Comparison of ENCODE assay signal across 16 cellular contexts in genomic region chr19:5286465-5287029, GRCh38. TPM values are rescaled to one million over a fixed set of nuclear protein-coding genes. Genes with fewer than 3 reads are reported as not detected.
DNase-seq lines count a peak whose midpoint lies in the region; ATAC-seq and TF ChIP-seq lines count a peak whose summit lies in the region.
"Had no signal": no experiment of that assay in that cellular context is flagged by ENCODE, and none has a peak within 500 bp of the region (broad histone marks: within the 10 kb centered on the region; RNA-seq: fewer than 3 reads in every experiment).

No MANE protein-coding gene starts in this region.

- H3K27me3 Mint-ChIP-seq in endothelial cell (ENCODE audit: unreplicated experiment) (peaks cover 19% of the 10 kb centered on the region), T-cell (peaks cover 7 to 39% of the 10 kb centered on the region in 2 donors)
- H3K27me3 Mint-ChIP-seq in stimulated activated naive CD8-positive, alpha-beta T cell treated with anti-CD3 and anti-CD28 coated beads, Interleukin-15, amount 100 ng/mL, for 72 hours: peaks cover 2% of the 10 kb centered on the region
- H3K27me3 Mint-ChIP-seq: CD4-positive, CD25-positive, alpha-beta regulatory T cell had no signal

- H3K27ac ChIP-seq in right cardiac atrium (ENCODE audit: low read length) (peak overlapping the region; percentile 28), heart right ventricle (no peak overlapping the region), skeletal muscle tissue (ENCODE audit: low read depth, low read length) (peak overlapping the region; percentile 52)

- H3K9me3 ChIP-seq in right cardiac atrium (ENCODE audit: control insufficient read depth, low read length) (no peaks in the 10 kb centered on the region), heart right ventricle (no peaks in the 10 kb centered on the region), skeletal muscle tissue (ENCODE audit: control insufficient read depth in 3 of 3, low read length in 3 of 3) (no peaks in the 10 kb centered on the region)

- intact Hi-C loops in right cardiac atrium (cut with DNase I) (no loop called here), heart right ventricle (cut with DNase I) (no loop called here)

- POLR2A ChIA-PET in T-cell (lab: Charles Lee): no interaction called here

- CTCF ChIA-PET in T-cell (lab: Charles Lee): no interaction called here

- WGBS in right cardiac atrium: 90% methylated on average over 3 of the region's 3 CpGs
- 95% methylated on average over 3 of the region's 3 CpGs for WGBS in heart right ventricle, 2 donors

- H3K4me3 Mint-ChIP-seq in endothelial cell (ENCODE audit: unreplicated experiment) (peak overlapping the region; percentile 11), T-cell (no peak overlapping the region)
- no peak overlapping the region for H3K4me3 Mint-ChIP-seq in stimulated activated naive CD8-positive, alpha-beta T cell treated with anti-CD3 and anti-CD28 coated beads, Interleukin-15, amount 100 ng/mL, for 72 hours
- H3K4me3 Mint-ChIP-seq: CD4-positive, CD25-positive, alpha-beta regulatory T cell; H9 had no signal

- H3K36me3 Mint-ChIP-seq in endothelial cell (ENCODE audit: low read depth, unreplicated experiment): peaks cover 6% of the 10 kb centered on the region
- H3K36me3 Mint-ChIP-seq in T-cell: no peaks in the 10 kb centered on the region

- H3K4me1 ChIP-seq in right cardiac atrium (ENCODE audit: control insufficient read depth, insufficient read depth, low read length) (peaks cover 2% of the 10 kb centered on the region), heart right ventricle (peaks cover 0 to 47% (median 11%) of the 10 kb centered on the region in 9 donors), skeletal muscle tissue (ENCODE audit: control insufficient read depth in 3 of 3, insufficient read depth in 3 of 3, low read length in 3 of 3) (peaks cover 30 to 47% (median 32%) of the 10 kb centered on the region in 3 donors)

- H3K9ac ChIP-seq in skeletal muscle tissue (ENCODE audit: low read depth in 1 of 3, low read length in 3 of 3): no peak overlapping the region

- no peaks in the 10 kb centered on the region for H3K9me3 Mint-ChIP-seq in endothelial cell (ENCODE audit: unreplicated experiment)
- H3K9me3 Mint-ChIP-seq in stimulated activated naive CD8-positive, alpha-beta T cell treated with anti-CD3 and anti-CD28 coated beads, Interleukin-15, amount 100 ng/mL, for 72 hours: no peaks in the 10 kb centered on the region
- H3K9me3 Mint-ChIP-seq in T-cell: peaks cover 0 to 5% (median 0%) of the 10 kb centered on the region in 3 donors
- H3K9me3 Mint-ChIP-seq: CD4-positive, CD25-positive, alpha-beta regulatory T cell; H9 had no signal

- no peak overlapping the region for H3K4me3 ChIP-seq in right cardiac atrium (ENCODE audit: low read length)
- no peak overlapping the region for H3K4me3 ChIP-seq in heart right ventricle
- H3K4me3 ChIP-seq in skeletal muscle tissue (ENCODE audit: low read length in 3 of 3): no peak overlapping the region
- H3K4me3 ChIP-seq: GM12878 had no signal

- H3K27ac Mint-ChIP-seq in endothelial cell (ENCODE audit: unreplicated experiment): no peak overlapping the region
- peak overlapping the region in 1 of 2 donors; percentile 21 for H3K27ac Mint-ChIP-seq in stimulated activated naive CD8-positive, alpha-beta T cell treated with anti-CD3 and anti-CD28 coated beads, Interleukin-15, amount 100 ng/mL, for 72 hours
- no peak overlapping the region for H3K27ac Mint-ChIP-seq in T-cell
- H3K27ac Mint-ChIP-seq: CD4-positive, CD25-positive, alpha-beta regulatory T cell had no signal

- peaks cover 10% of the 10 kb centered on the region for H3K4me1 Mint-ChIP-seq in endothelial cell (ENCODE audit: unreplicated experiment)
- peaks cover 11% of the 10 kb centered on the region for H3K4me1 Mint-ChIP-seq in stimulated activated naive CD8-positive, alpha-beta T cell treated with anti-CD3 and anti-CD28 coated beads, Interleukin-15, amount 100 ng/mL, for 72 hours
- peaks cover 5 to 7% (median 6%) of the 10 kb centered on the region in 3 donors for H3K4me1 Mint-ChIP-seq in T-cell

- TF ChIP-seq CTCF in heart right ventricle (IDR thresholded peaks at IDR 0.05): no peak
- no peak for TF ChIP-seq CTCF in endothelial cell (IDR thresholded peaks at IDR 0.05; ENCODE audit: unreplicated experiment)

- ATAC-seq in right cardiac atrium (no peak), heart right ventricle (no peak), T-cell (replicated peaks in 1 of 4) (no peak), GM19035 (IDR thresholded peaks at IDR 0.05; ENCODE audit: unreplicated experiment) (no peak)
- no peak for ATAC-seq in stimulated activated naive CD8-positive, alpha-beta T cell treated with anti-CD3 and anti-CD28 coated beads, Interleukin-15, amount 100 ng/mL, for 72 hours

- DNase-seq in right cardiac atrium: no peak
- DNase-seq in heart right ventricle: no peak
- DNase-seq in endothelial cell (ENCODE audit: low spot score): no peak
- DNase-seq in NCI-H146 (lab: John Stamatoyannopoulos, UW): no peak
- no peak for DNase-seq in stimulated activated naive CD8-positive, alpha-beta T cell treated with anti-CD3 and anti-CD28 coated beads, Interleukin-15, amount 100 ng/mL, for 72 hours
- no peak for DNase-seq in T-cell
- DNase-seq: Calu3; CD4-positive, CD25-positive, alpha-beta regulatory T cell; H9; MM.1S; NCI-H1105; NCI-H187 treated with DMSO at 0.1 percent for 48 hours; NCI-H774 had no signal

- H3K27me3 ChIP-seq in right cardiac atrium (ENCODE audit: control insufficient read depth, insufficient read depth) (no peaks in the 10 kb centered on the region), heart right ventricle (peaks cover 0 to 9% (median under 1%) of the 10 kb centered on the region in 7 donors), skeletal muscle tissue (ENCODE audit: control insufficient read depth in 3 of 3, insufficient read depth in 3 of 3, low read length in 3 of 3) (peaks cover 0 to under 1% (median 0%) of the 10 kb centered on the region in 3 donors)

- H3K36me3 ChIP-seq in heart right ventricle: peaks cover 0 to 22% (median 12%) of the 10 kb centered on the region in 9 donors
- H3K36me3 ChIP-seq in skeletal muscle tissue (ENCODE audit: control insufficient read depth in 3 of 3, insufficient read depth in 3 of 3, low read length in 3 of 3): peaks cover 7 to 15% (median 13%) of the 10 kb centered on the region in 3 donors

RNA-seq across cellular contexts. Expression of gene PTPRS, which starts 54.1 kb away (rescaled TPM):
- 100 to 1,000 TPM; 122 to 153 (median 126) TPM for total RNA-seq in right cardiac atrium
- 31.9 TPM for polyA plus RNA-seq in right cardiac atrium
- total RNA-seq in heart right ventricle: 10 to 100 TPM; 25.5 to 74.7 (median 33.1) TPM
- polyA plus RNA-seq in heart right ventricle: 10 to 100 TPM in 1 of 2 donors, 1 to 10 TPM in 1; 4.9 to 20.2 TPM
- total RNA-seq in endothelial cell (ENCODE audit: unreplicated experiment): 93.7 TPM
- 79.9 TPM for total RNA-seq in skeletal muscle tissue
- 1 to 10 TPM; 2.9 to 5.6 (median 4.1) TPM for total RNA-seq in T-cell

Comparison
In these comparisons a context has a peak if more than half of its experiments do, and no peak if none do; other contexts are left out.
1. H3K27ac ChIP-seq: peak in right cardiac atrium (single experiment) and skeletal muscle tissue (single experiment); none in heart right ventricle (0 of 10).